Comparison of ENCODE assay signal across 1 cellular context in genomic region chr7:142720140-142720773, GRCh38.
TF ChIP-seq lines count a peak whose summit lies in the region.

No MANE protein-coding gene starts in this region.

TF ChIP-seq in GM12878, 131 proteins besides CTCF, POLR2A, EP300 and RAD21:
- TF ChIP-seq ZNF622 (IDR thresholded peaks at IDR 0.05) (no peak), GABPA (IDR thresholded peaks at IDR 0.05; ENCODE audit: low read depth) (no peak), SREBF1 (IDR thresholded peaks at IDR 0.05; ENCODE audit: low read length) (no peak), BMI1 (IDR thresholded peaks at IDR 0.05; ENCODE audit: borderline replicate concordance) (no peak), SUPT20H (IDR thresholded peaks at IDR 0.05; ENCODE audit: borderline replicate concordance, control insufficient read depth, low read depth, low read length) (no peak), DPF2 (IDR thresholded peaks at IDR 0.05) (no peak), SREBF2 (IDR thresholded peaks at IDR 0.05; ENCODE audit: low read length) (no peak), PKNOX1 (IDR thresholded peaks at IDR 0.05) (no peak), BHLHE40 (IDR thresholded peaks at IDR 0.05; ENCODE audit: borderline replicate concordance in 1 of 2, low read depth in 2 of 2, low read length in 1 of 2) (no peak), ZSCAN29 (IDR thresholded peaks at IDR 0.05) (no peak), RFX5 (IDR thresholded peaks at IDR 0.05; ENCODE audit: low read depth, low read length) (no peak), ASH2L (IDR thresholded peaks at IDR 0.05; ENCODE audit: borderline replicate concordance, low read depth) (no peak), EZH2 (IDR thresholded peaks at IDR 0.05; ENCODE audit: borderline replicate concordance, control insufficient read depth, low read depth, low read length) (no peak), EGR1 (IDR thresholded peaks at IDR 0.05; ENCODE audit: borderline replicate concordance in 1 of 2, low read depth in 2 of 2, low read length in 2 of 2) (no peak), ZNF217 (IDR thresholded peaks at IDR 0.05) (no peak), JUNB (IDR thresholded peaks at IDR 0.05) (no peak)
TF ChIP-seq in GM12878: peak in this region for 0.
